In the genomic region with DNA sequence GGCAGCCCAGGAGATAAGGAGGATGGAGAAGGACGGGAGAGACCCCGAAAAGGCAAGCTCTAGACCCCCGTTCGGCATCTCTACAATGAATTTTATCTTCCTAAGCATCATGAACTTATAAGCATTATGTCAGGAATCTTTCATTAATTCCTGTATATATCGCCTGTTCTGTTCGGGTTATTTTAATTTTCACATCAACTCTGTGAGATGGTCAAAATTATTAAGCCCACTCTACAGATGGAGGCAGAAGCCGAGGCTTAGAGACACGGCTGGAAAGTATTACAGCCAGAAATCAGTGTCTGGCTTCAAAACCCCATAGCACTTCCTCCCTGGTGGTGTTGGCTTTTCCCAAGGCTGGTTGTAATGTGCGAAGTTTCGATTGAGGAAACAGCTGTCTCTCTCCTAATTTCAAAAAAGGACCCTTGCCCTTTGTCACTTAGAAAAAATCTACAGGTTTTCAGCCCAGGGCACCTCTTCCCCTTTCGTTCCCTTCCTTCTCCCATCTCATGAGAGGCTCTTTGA, we compare ENCODE assay signal across 11 cellular contexts. TPM values are rescaled to one million over a fixed set of nuclear protein-coding genes. Genes with fewer than 3 reads are reported as not detected.
DNase-seq lines count a peak whose midpoint lies in the region; ATAC-seq and TF ChIP-seq lines count a peak whose summit lies in the region.
"Had no signal": no experiment of that assay in that cellular context is flagged by ENCODE, and none has a peak within 500 bp of the region (broad histone marks: within the 10 kb centered on the region; RNA-seq: fewer than 3 reads in every experiment).

No MANE protein-coding gene starts in this region.

- peak overlapping the region; percentile 80 for H3K4me3 Mint-ChIP-seq in activated naive CD4-positive, alpha-beta T cell treated with anti-CD3 and anti-CD28 coated beads, Interleukin-2, amount 10 ng/mL, durations not matched to agents 7 days and 5 days
- no peak overlapping the region for H3K4me3 Mint-ChIP-seq in activated naive CD4-positive, alpha-beta T cell treated with anti-CD3 and anti-CD28 coated beads for 36 hours
- peak overlapping the region; percentile 76 for H3K4me3 Mint-ChIP-seq in activated CD4-positive, alpha-beta memory T cell treated with anti-CD3 and anti-CD28 coated beads, Interleukin-2, amount 10 ng/mL, durations not matched to agents 7 days and 5 days

- H3K27me3 Mint-ChIP-seq in activated naive CD4-positive, alpha-beta T cell treated with anti-CD3 and anti-CD28 coated beads, Interleukin-2, amount 10 ng/mL, durations not matched to agents 7 days and 5 days = peaks cover 86% of the 10 kb centered on the region
- H3K27me3 Mint-ChIP-seq in activated naive CD4-positive, alpha-beta T cell treated with anti-CD3 and anti-CD28 coated beads for 36 hours (ENCODE audit: low read depth) = peaks cover 55% of the 10 kb centered on the region
- H3K27me3 Mint-ChIP-seq in activated CD4-positive, alpha-beta memory T cell treated with anti-CD3 and anti-CD28 coated beads, Interleukin-2, amount 10 ng/mL, durations not matched to agents 7 days and 5 days = peaks cover 69% of the 10 kb centered on the region

- TF ChIP-seq POLR2A in right lobe of liver (IDR thresholded peaks at IDR 0.05) = no peak

- H3K4me1 ChIP-seq in right lobe of liver = peaks cover 0 to 10% (median 0%) of the 10 kb centered on the region in 4 donors
- peaks cover 9 to 26% (median 20%) of the 10 kb centered on the region in 4 donors for H3K4me1 ChIP-seq in tibial artery

- intact Hi-C loops in activated naive CD4-positive, alpha-beta T cell treated with anti-CD3 and anti-CD28 coated beads for 36 hours (cut with micrococcal nuclease) = loop anchor here (1.0 to 10.0 kb wide), 7 partner anchors 93 to 951 kb away; partner anchors contain the start of genes ARF5, GCC1 and ZNF800
- intact Hi-C loops in right lobe of liver (cut with DNase I) = loop anchor here (10.0 kb wide), 2 partner anchors 139 to 449 kb away; no protein-coding TSS in a partner anchor
- intact Hi-C loops in tibial artery (cut with DNase I; ENCODE audit: low total_unique reads) = no loop called here

- H3K4me3 ChIP-seq in right lobe of liver = peak overlapping the region in 2 of 3 donors; percentile 75 to 81
- H3K4me3 ChIP-seq in tibial artery = peak overlapping the region; percentile 58 to 61

- no peaks in the 10 kb centered on the region for H3K36me3 ChIP-seq in right lobe of liver
- no peaks in the 10 kb centered on the region for H3K36me3 ChIP-seq in tibial artery
- H3K36me3 ChIP-seq: gastroesophageal sphincter had no signal

- TF ChIP-seq CTCF in right lobe of liver (IDR thresholded peaks at IDR 0.05) (no peak), tibial artery (IDR thresholded peaks at IDR 0.05) (no peak), GM10248 (IDR thresholded peaks at IDR 0.05; ENCODE audit: control extremely low read depth, extremely low read depth, low read depth, missing control alignments) (no peak)

- H3K36me3 Mint-ChIP-seq in activated naive CD4-positive, alpha-beta T cell treated with anti-CD3 and anti-CD28 coated beads, Interleukin-2, amount 10 ng/mL, durations not matched to agents 7 days and 5 days = no peaks in the 10 kb centered on the region
- no peaks in the 10 kb centered on the region for H3K36me3 Mint-ChIP-seq in activated naive CD4-positive, alpha-beta T cell treated with anti-CD3 and anti-CD28 coated beads for 36 hours (ENCODE audit: low read depth)
- no peaks in the 10 kb centered on the region for H3K36me3 Mint-ChIP-seq in activated CD4-positive, alpha-beta memory T cell treated with anti-CD3 and anti-CD28 coated beads, Interleukin-2, amount 10 ng/mL, durations not matched to agents 7 days and 5 days (ENCODE audit: low read depth)

- DNase-seq in activated naive CD4-positive, alpha-beta T cell treated with anti-CD3 and anti-CD28 coated beads, Interleukin-2, amount 10 ng/mL, durations not matched to agents 7 days and 5 days = no peak
- DNase-seq in activated naive CD4-positive, alpha-beta T cell treated with anti-CD3 and anti-CD28 coated beads for 36 hours = no peak
- DNase-seq in activated CD4-positive, alpha-beta memory T cell treated with anti-CD3 and anti-CD28 coated beads, Interleukin-2, amount 10 ng/mL, durations not matched to agents 7 days and 5 days = no peak
- DNase-seq in right lobe of liver = no peak
- no peak for DNase-seq in tibial artery
- no peak for DNase-seq in NOMO-1 treated with dmso at 0.1 percent for 144 hours (lab: John Stamatoyannopoulos, UW; ENCODE audit: unreplicated experiment)
- no peak for DNase-seq in GM10248 (ENCODE audit: extremely low spot score)

- POLR2A ChIA-PET in activated CD4-positive, alpha-beta memory T cell treated with anti-CD3 and anti-CD28 coated beads, Interleukin-2, amount 10 ng/mL, durations not matched to agents 7 days and 5 days (lab: Charles Lee) = no interaction called here
- POLR2A ChIA-PET in GM10248 (lab: Yijun Ruan, JAX) = no interaction called here

- H3K27ac ChIP-seq in right lobe of liver (no peak overlapping the region), tibial artery (no peak overlapping the region)

- no peak overlapping the region for H3K27ac Mint-ChIP-seq in activated naive CD4-positive, alpha-beta T cell treated with anti-CD3 and anti-CD28 coated beads, Interleukin-2, amount 10 ng/mL, durations not matched to agents 7 days and 5 days
- no peak overlapping the region for H3K27ac Mint-ChIP-seq in activated naive CD4-positive, alpha-beta T cell treated with anti-CD3 and anti-CD28 coated beads for 36 hours
- no peak overlapping the region for H3K27ac Mint-ChIP-seq in activated CD4-positive, alpha-beta memory T cell treated with anti-CD3 and anti-CD28 coated beads, Interleukin-2, amount 10 ng/mL, durations not matched to agents 7 days and 5 days

- no peaks in the 10 kb centered on the region for H3K9me3 Mint-ChIP-seq in activated naive CD4-positive, alpha-beta T cell treated with anti-CD3 and anti-CD28 coated beads, Interleukin-2, amount 10 ng/mL, durations not matched to agents 7 days and 5 days
- no peaks in the 10 kb centered on the region for H3K9me3 Mint-ChIP-seq in activated naive CD4-positive, alpha-beta T cell treated with anti-CD3 and anti-CD28 coated beads for 36 hours
- no peaks in the 10 kb centered on the region for H3K9me3 Mint-ChIP-seq in activated CD4-positive, alpha-beta memory T cell treated with anti-CD3 and anti-CD28 coated beads, Interleukin-2, amount 10 ng/mL, durations not matched to agents 7 days and 5 days

- H3K27me3 ChIP-seq in right lobe of liver = no peaks in the 10 kb centered on the region
- peaks cover 0 to 50% of the 10 kb centered on the region in 2 donors for H3K27me3 ChIP-seq in tibial artery

- CTCF ChIA-PET in activated naive CD4-positive, alpha-beta T cell treated with anti-CD3 and anti-CD28 coated beads, Interleukin-2, amount 10 ng/mL, durations not matched to agents 7 days and 5 days (lab: Charles Lee) = interaction anchor here (0.8 to 1.5 kb wide), 6 partner anchors 10 to 451 kb away, joined by 3 to 5 read pairs (median 3); partner anchors contain the start of gene GCC1
- CTCF ChIA-PET in activated naive CD4-positive, alpha-beta T cell treated with anti-CD3 and anti-CD28 coated beads for 36 hours (lab: Charles Lee) = interaction anchor here (0.6 to 2.4 kb wide), 14 partner anchors 8 to 452 kb away, joined by 3 to 8 read pairs (median 4); no protein-coding TSS in a partner anchor
- CTCF ChIA-PET in activated CD4-positive, alpha-beta memory T cell treated with anti-CD3 and anti-CD28 coated beads, Interleukin-2, amount 10 ng/mL, durations not matched to agents 7 days and 5 days (lab: Charles Lee) = interaction anchor here (1.0 to 2.2 kb wide), 9 partner anchors 9 to 451 kb away, joined by 3 to 11 read pairs (median 4); no protein-coding TSS in a partner anchor
- CTCF ChIA-PET in GM10248 (lab: Yijun Ruan, JAX) = interaction anchor here (0.7 to 4.5 kb wide), 16 partner anchors 9 to 1015 kb away, joined by 3 to 26 read pairs (median 5); no protein-coding TSS in a partner anchor

- H3K9me3 ChIP-seq in right lobe of liver (no peaks in the 10 kb centered on the region), tibial artery (no peaks in the 10 kb centered on the region)
- H3K9me3 ChIP-seq: gastroesophageal sphincter had no signal

- no peak for ATAC-seq in right lobe of liver
- ATAC-seq in HG03469 (IDR thresholded peaks at IDR 0.05; ENCODE audit: unreplicated experiment) = no peak

- peaks cover 14% of the 10 kb centered on the region for H3K4me1 Mint-ChIP-seq in activated naive CD4-positive, alpha-beta T cell treated with anti-CD3 and anti-CD28 coated beads, Interleukin-2, amount 10 ng/mL, durations not matched to agents 7 days and 5 days
- peaks cover 18% of the 10 kb centered on the region for H3K4me1 Mint-ChIP-seq in activated naive CD4-positive, alpha-beta T cell treated with anti-CD3 and anti-CD28 coated beads for 36 hours (ENCODE audit: low read depth)
- peaks cover 12% of the 10 kb centered on the region for H3K4me1 Mint-ChIP-seq in activated CD4-positive, alpha-beta memory T cell treated with anti-CD3 and anti-CD28 coated beads, Interleukin-2, amount 10 ng/mL, durations not matched to agents 7 days and 5 days

- 17% methylated on average over 11 of the region's 11 CpGs for WGBS in right lobe of liver (ENCODE audit: insufficient coverage, low coverage, low lambda C conversion rate, missing lambda C conversion rate)

RNA-seq across cellular contexts. Expression of gene GRM8, which starts 1.5 kb away (rescaled TPM):
- not detected for total RNA-seq in activated naive CD4-positive, alpha-beta T cell treated with anti-CD3 and anti-CD28 coated beads for 36 hours
- not detected for total RNA-seq in activated CD4-positive, alpha-beta memory T cell treated with anti-CD3 and anti-CD28 coated beads, Interleukin-2, amount 10 ng/mL, durations not matched to agents 7 days and 5 days
- total RNA-seq in right lobe of liver = 1 to 10 TPM in 4 of 6 experiments, under 1 TPM in 2; 0.12 to 8.4 (median 2.7) TPM
- total RNA-seq: skeletal muscle tissue, subcutaneous adipose tissue had no signal
